Comparison of ENCODE assay signal across 1 cellular context in genomic region chr17:45787044-45787443, GRCh38.
TF ChIP-seq lines count a peak whose summit lies in the region.

No MANE protein-coding gene starts in this region.

TF ChIP-seq in H1, 55 proteins besides CTCF, POLR2A, EP300 and RAD21:
- TF ChIP-seq, protein P1, sequence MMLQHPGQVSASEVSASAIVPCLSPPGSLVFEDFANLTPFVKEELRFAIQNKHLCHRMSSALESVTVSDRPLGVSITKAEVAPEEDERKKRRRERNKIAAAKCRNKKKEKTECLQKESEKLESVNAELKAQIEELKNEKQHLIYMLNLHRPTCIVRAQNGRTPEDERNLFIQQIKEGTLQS (IDR thresholded peaks at IDR 0.05; ENCODE audit: insufficient read depth, low read depth, low read length), result no peak
- TF ChIP-seq TCF12 (IDR thresholded peaks at IDR 0.05; ENCODE audit: low read depth, low read length) (no peak), BRCA1 (IDR thresholded peaks at IDR 0.05; ENCODE audit: low read depth, low read length) (no peak)
